15 cellular contexts compared by ENCODE assay signal in the genomic region with DNA sequence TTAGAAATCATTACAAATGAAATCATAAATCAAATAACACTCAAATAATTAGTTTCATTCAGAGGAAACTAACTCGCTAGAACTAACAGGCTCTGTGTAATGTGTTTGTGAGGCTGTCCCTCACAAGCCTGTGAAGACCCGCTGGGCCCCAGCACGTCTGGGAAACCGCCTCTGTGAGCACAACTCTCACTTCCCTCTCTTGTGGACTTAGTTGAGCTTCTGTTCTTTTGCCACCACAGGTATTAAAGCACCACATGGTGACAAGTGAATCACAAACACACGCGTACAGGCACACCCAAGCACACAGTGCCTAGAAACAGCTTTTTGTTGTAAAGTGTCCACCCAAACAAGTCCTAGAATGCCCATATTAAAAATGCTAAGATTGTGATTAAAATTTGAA. TPM values are rescaled to one million over a fixed set of nuclear protein-coding genes. Genes with fewer than 3 reads are reported as not detected.
DNase-seq lines count a peak whose midpoint lies in the region; ATAC-seq and TF ChIP-seq lines count a peak whose summit lies in the region.
"Had no signal": no experiment of that assay in that cellular context is flagged by ENCODE, and none has a peak within 500 bp of the region (broad histone marks: within the 10 kb centered on the region; RNA-seq: fewer than 3 reads in every experiment).

No MANE protein-coding gene starts in this region.

- no peak overlapping the region for H3K14ac ChIP-seq in trophoblast cell (ENCODE audit: low read length)

- 0 out of 2 replicates have a peak overlapping the region, but pooled peaks have one; percentile 29 for H2AFZ ChIP-seq in OCI-LY7 (ENCODE audit: low read length)
- H2AFZ ChIP-seq in trophoblast cell (ENCODE audit: insufficient read depth, low read length, poor library complexity) = no peak overlapping the region

- ATAC-seq in GM18511 (IDR thresholded peaks at IDR 0.05; ENCODE audit: unreplicated experiment) (peak; percentile 75), GM21515 (IDR thresholded peaks at IDR 0.05; ENCODE audit: unreplicated experiment) (peak; percentile 91), HG03095 (IDR thresholded peaks at IDR 0.05; ENCODE audit: unreplicated experiment) (peak; percentile 93)
- ATAC-seq: activated CD4-positive, CD25-positive, alpha-beta regulatory T cell treated with anti-CD3 and anti-CD28 coated beads, Interleukin-2, amount 50 U/mL, for 24 hours had no signal

- H3K36me3 ChIP-seq in OCI-LY7 (ENCODE audit: insufficient read depth, low read length) (no peaks in the 10 kb centered on the region), trophoblast cell (ENCODE audit: control insufficient read depth in 1 of 2, insufficient read depth in 2 of 2, low read length in 2 of 2) (no peaks in the 10 kb centered on the region)

- no peak overlapping the region for H3K9ac ChIP-seq in trophoblast cell (ENCODE audit: low read length)

- CTCF ChIA-PET in OCI-LY7 (lab: Charles Lee; ENCODE audit: unreplicated experiment) = no interaction called here

- no TSS peak for BruUV-seq in OCI-LY7 (replicated peaks; lab: Mats Ljungman, UMichigan)

- H4K12ac ChIP-seq in trophoblast cell (ENCODE audit: low read depth, low read length) = no peak overlapping the region

- no peak overlapping the region for H3K23ac ChIP-seq in trophoblast cell (ENCODE audit: low read length)

- H3K79me1 ChIP-seq in trophoblast cell (ENCODE audit: low read length) = no peaks in the 10 kb centered on the region

- no peak overlapping the region for H3K4me2 ChIP-seq in OCI-LY7 (ENCODE audit: low read length)
- H3K4me2 ChIP-seq in trophoblast cell (ENCODE audit: low read length) = no peak overlapping the region

- H4K20me1 ChIP-seq in OCI-LY7 (ENCODE audit: insufficient read depth, low read length) = no peaks in the 10 kb centered on the region

- H3K18ac ChIP-seq in trophoblast cell (ENCODE audit: low read length) = no peak overlapping the region

- no peak overlapping the region for H4K91ac ChIP-seq in trophoblast cell (ENCODE audit: low read depth, low read length)

- no peak overlapping the region for H2AK5ac ChIP-seq in trophoblast cell (ENCODE audit: low read length)

- no peak overlapping the region for H2BK5ac ChIP-seq in trophoblast cell (ENCODE audit: low read depth, low read length, poor library complexity)

- no peak overlapping the region for H3K4ac ChIP-seq in trophoblast cell (ENCODE audit: low read depth, low read length)

- TF ChIP-seq CTCF in OCI-LY7 (conservative IDR thresholded peaks at IDR 0.05; ENCODE audit: low read length) (no peak), foreskin fibroblast (IDR thresholded peaks at IDR 0.05; ENCODE audit: low read depth, low read length) (no peak)

- H2BK120ac ChIP-seq in trophoblast cell (ENCODE audit: insufficient read depth, low read length, poor library complexity) = no peak overlapping the region

- no peak overlapping the region for H2BK12ac ChIP-seq in trophoblast cell (ENCODE audit: low read length)

- H3K4me3 ChIP-seq in OCI-LY7 (ENCODE audit: low read depth, low read length, poor library complexity, severe bottlenecking) (no peak overlapping the region), trophoblast cell (ENCODE audit: low read depth, low read length) (no peak overlapping the region), foreskin fibroblast (ENCODE audit: low read depth in 1 of 2, low read length in 2 of 2) (no peak overlapping the region)

- intact Hi-C loops in OCI-LY7 (cut with micrococcal nuclease; ENCODE audit: unreplicated experiment) = no loop called here

- H3K9me3 ChIP-seq in OCI-LY7 (ENCODE audit: low read length) (no peaks in the 10 kb centered on the region), trophoblast cell (ENCODE audit: insufficient read depth, low read depth, low read length) (no peaks in the 10 kb centered on the region)

- no CpG with 5 or more reads among the region's 6 CpGs for whole genome bisulfite sequencing in trophoblast cell (ENCODE audit: extremely low coverage, insufficient coverage, insufficient read length)

- H3K27ac ChIP-seq in OCI-LY7 (ENCODE audit: low read depth, low read length, poor library complexity, severe bottlenecking) (no peak overlapping the region), trophoblast cell (ENCODE audit: low read depth, low read length) (no peak overlapping the region)

- H3K79me2 ChIP-seq in OCI-LY7 (ENCODE audit: insufficient read depth, low read depth, low read length) (no peaks in the 10 kb centered on the region), trophoblast cell (ENCODE audit: control insufficient read depth, insufficient read depth, low read length, poor library complexity) (no peaks in the 10 kb centered on the region)

- no peak overlapping the region for H4K8ac ChIP-seq in trophoblast cell (ENCODE audit: low read depth, low read length)

- H3K9me2 ChIP-seq in OCI-LY7 (ENCODE audit: insufficient read depth, low read length) = no peaks in the 10 kb centered on the region

- POLR2A ChIA-PET in OCI-LY7 (lab: Charles Lee) = no interaction called here

- H3K4me1 ChIP-seq in OCI-LY7 (ENCODE audit: insufficient read depth, low read length, poor library complexity, severe bottlenecking) = no peaks in the 10 kb centered on the region
- H3K4me1 ChIP-seq in trophoblast cell (ENCODE audit: control insufficient read depth in 1 of 2, insufficient read depth in 2 of 2, low read length in 2 of 2) = no peaks in the 10 kb centered on the region

- H3K27me3 ChIP-seq in trophoblast cell (ENCODE audit: insufficient read depth, low read length) = no peaks in the 10 kb centered on the region

- peak; percentile 40 for DNase-seq in OCI-LY7 (ENCODE audit: low spot score)
- no peak for DNase-seq in retina
- DNase-seq in activated CD8-positive, alpha-beta memory T cell treated with anti-CD3 and anti-CD28 coated beads, Interleukin-2, amount 50 U/mL, for 4 hours = no peak
- DNase-seq in trophoblast cell = no peak
- no peak for DNase-seq in foreskin fibroblast
- DNase-seq: activated T-cell treated with anti-CD3 and anti-CD28 coated beads, Interleukin-2, amount 50 U/mL, for 48 hours; aorta; dermis blood vessel endothelial cell; DND-41; NCI-H1092 treated with DMSO at 0.1 percent for 48 hours; nucleus accumbens had no signal

RNA-seq across cellular contexts. Expression of a gene that starts 51.0 kb away (rescaled TPM):
- total RNA-seq in OCI-LY7 (2014; rRNA removed; shearing (Covaris generic)) = 5.2 and 6.2 TPM in 2 replicates
- 9.5 and 10.4 TPM in 2 replicates for total RNA-seq in OCI-LY7 (2022)
- polyA plus RNA-seq in trophoblast cell (2013) = 10.7 TPM in 2 replicates
